ENCODE assay signal across 23 cellular contexts in genomic region chr12:110726018-110726417, GRCh38. TPM values are rescaled to one million over a fixed set of nuclear protein-coding genes. Genes with fewer than 3 reads are reported as not detected.
DNase-seq lines count a peak whose midpoint lies in the region; ATAC-seq and TF ChIP-seq lines count a peak whose summit lies in the region.
"Had no signal": no experiment of that assay in that cellular context is flagged by ENCODE, and none has a peak within 500 bp of the region (broad histone marks: within the 10 kb centered on the region; RNA-seq: fewer than 3 reads in every experiment).

No MANE protein-coding gene starts in this region.

- peaks cover 33% of the 10 kb centered on the region for H3K4me1 Mint-ChIP-seq in stimulated activated naive CD8-positive, alpha-beta T cell treated with anti-CD3 and anti-CD28 coated beads, Interleukin-15, Interleukin-2, amounts not matched to agents 100 ng/mL and 50 ng/mL, for 24 hours (ENCODE audit: low read depth)
- peaks cover 42% of the 10 kb centered on the region for H3K4me1 Mint-ChIP-seq in activated B cell treated with CpG ODN at 0.5 μM for 24 hours
- peaks cover 16% of the 10 kb centered on the region for H3K4me1 Mint-ChIP-seq in endodermal cell

- intact Hi-C loops in activated B cell treated with CpG ODN at 0.5 μM for 24 hours (cut with micrococcal nuclease) (loop anchor here (1.0 to 2.0 kb wide), 2 partner anchors 8 to 15 kb away; no protein-coding TSS in a partner anchor), A673 (cut with micrococcal nuclease; ENCODE audit: unreplicated experiment) (no loop called here)

- H3K27me3 ChIP-seq in endodermal cell (ENCODE audit: control insufficient read depth, insufficient read depth, low read length, poor library complexity, severe bottlenecking) (no peaks in the 10 kb centered on the region), A673 (replicated peaks; ENCODE audit: insufficient read depth, low read depth, low read length, poor library complexity) (no peaks in the 10 kb centered on the region)
- H3K27me3 ChIP-seq: cardiac muscle cell, heart right ventricle, sigmoid colon had no signal

- H3K9ac ChIP-seq in endodermal cell (ENCODE audit: extremely low read depth, low read length, poor library complexity, severe bottlenecking) = no peak overlapping the region

- H3K4me1 ChIP-seq in endodermal cell (ENCODE audit: control insufficient read depth, insufficient read depth, low read length) (no peaks in the 10 kb centered on the region), A673 (ENCODE audit: insufficient read depth, low read length, poor library complexity, severe bottlenecking) (peaks cover 6% of the 10 kb centered on the region)
- H3K4me1 ChIP-seq: sigmoid colon had no signal

- ATAC-seq in stimulated activated naive CD8-positive, alpha-beta T cell treated with anti-CD3 and anti-CD28 coated beads, Interleukin-15, Interleukin-2, amounts not matched to agents 100 U/mL and 50 U/mL, for 24 hours = no peak
- ATAC-seq in activated B cell treated with CpG ODN at 0.5 μM for 24 hours (ENCODE audit: low read depth) = peak; percentile 27
- ATAC-seq in GM18519 (IDR thresholded peaks at IDR 0.05; ENCODE audit: low FRiP score, unreplicated experiment) = no peak
- ATAC-seq: CD8-positive, alpha-beta T cell; heart right ventricle; K562 had no signal

- WGBS in endodermal cell (ENCODE audit: insufficient coverage in 1 of 2, insufficient read length in 1 of 2), 2 experiments = 98 to 100% methylated on average over 3 to 4 of the region's 4 CpGs

- H3K36me3 Mint-ChIP-seq in stimulated activated naive CD8-positive, alpha-beta T cell treated with anti-CD3 and anti-CD28 coated beads, Interleukin-15, Interleukin-2, amounts not matched to agents 100 ng/mL and 50 ng/mL, for 24 hours (ENCODE audit: low read depth) = peaks cover 84% of the 10 kb centered on the region
- H3K36me3 Mint-ChIP-seq in activated B cell treated with CpG ODN at 0.5 μM for 24 hours (ENCODE audit: low read depth) (peaks cover 88% of the 10 kb centered on the region), endodermal cell (ENCODE audit: low read depth) (peaks cover 82% of the 10 kb centered on the region)

- H3K27me3 Mint-ChIP-seq in stimulated activated naive CD8-positive, alpha-beta T cell treated with anti-CD3 and anti-CD28 coated beads, Interleukin-15, Interleukin-2, amounts not matched to agents 100 ng/mL and 50 ng/mL, for 24 hours = no peaks in the 10 kb centered on the region
- H3K27me3 Mint-ChIP-seq in activated B cell treated with CpG ODN at 0.5 μM for 24 hours (no peaks in the 10 kb centered on the region), endodermal cell (ENCODE audit: insufficient read depth) (no peaks in the 10 kb centered on the region)
- H3K27me3 Mint-ChIP-seq: dendritic cell treated with granulocyte-macrophage colony-stimulating factor and Interleukin-4, amounts not matched to agents 40 ng/mL and 50 ng/mL, for 4 days had no signal

- BruUV-seq in A673 (replicated peaks; lab: Mats Ljungman, UMichigan) = no TSS peak

- H3K27ac Mint-ChIP-seq in stimulated activated naive CD8-positive, alpha-beta T cell treated with anti-CD3 and anti-CD28 coated beads, Interleukin-15, Interleukin-2, amounts not matched to agents 100 ng/mL and 50 ng/mL, for 24 hours = peak overlapping the region; percentile 4
- H3K27ac Mint-ChIP-seq in activated B cell treated with CpG ODN at 0.5 μM for 24 hours (peak overlapping the region; percentile 86), endodermal cell (peak overlapping the region; percentile 14)
- H3K27ac Mint-ChIP-seq: dendritic cell treated with granulocyte-macrophage colony-stimulating factor and Interleukin-4, amounts not matched to agents 40 ng/mL and 50 ng/mL, for 4 days had no signal

- DNase-seq in stimulated activated naive CD8-positive, alpha-beta T cell treated with anti-CD3 and anti-CD28 coated beads, Interleukin-15, Interleukin-2, amounts not matched to agents 100 U/mL and 50 U/mL, for 24 hours = no peak
- DNase-seq in activated B cell treated with CpG ODN at 0.5 μM for 24 hours (no peak), endodermal cell (peak; percentile 17), A673 (ENCODE audit: low spot score) (no peak), amniotic stem cell (lab: John Stamatoyannopoulos, UW) (no peak)
- DNase-seq: activated effector memory CD4-positive, alpha-beta T cell treated with anti-CD3 and anti-CD28 coated beads, Interleukin-2, amount 50 U/mL, for 16 hours; anterior cingulate cortex; CD8-positive, alpha-beta T cell; DMS53; GDM1; heart right ventricle; MM.1S; NCI-H1417 treated with DMSO at 0.1 percent for 48 hours; posterior cingulate gyrus; sigmoid colon; stimulated activated CD8-positive, alpha-beta memory T cell treated with anti-CD3 and anti-CD28 coated beads, Interleukin-4, amount 100 ng/mL, for 48 hours; T-helper 9 cell had no signal

- H3K9me3 Mint-ChIP-seq in stimulated activated naive CD8-positive, alpha-beta T cell treated with anti-CD3 and anti-CD28 coated beads, Interleukin-15, Interleukin-2, amounts not matched to agents 100 ng/mL and 50 ng/mL, for 24 hours = no peaks in the 10 kb centered on the region
- H3K9me3 Mint-ChIP-seq in activated B cell treated with CpG ODN at 0.5 μM for 24 hours (no peaks in the 10 kb centered on the region), endodermal cell (no peaks in the 10 kb centered on the region)
- H3K9me3 Mint-ChIP-seq: CD8-positive, alpha-beta T cell; dendritic cell treated with granulocyte-macrophage colony-stimulating factor and Interleukin-4, amounts not matched to agents 40 ng/mL and 50 ng/mL, for 4 days; neural crest cell had no signal

- no peak overlapping the region for H3K4me3 Mint-ChIP-seq in stimulated activated naive CD8-positive, alpha-beta T cell treated with anti-CD3 and anti-CD28 coated beads, Interleukin-15, Interleukin-2, amounts not matched to agents 100 ng/mL and 50 ng/mL, for 24 hours
- H3K4me3 Mint-ChIP-seq in activated B cell treated with CpG ODN at 0.5 μM for 24 hours = peak overlapping the region; percentile 44
- H3K4me3 Mint-ChIP-seq in endodermal cell = no peak overlapping the region
- H3K4me3 Mint-ChIP-seq: CD8-positive, alpha-beta T cell; dendritic cell treated with granulocyte-macrophage colony-stimulating factor and Interleukin-4, amounts not matched to agents 40 ng/mL and 50 ng/mL, for 4 days; neural crest cell had no signal

- H3K4me3 ChIP-seq in endodermal cell (ENCODE audit: low read length) (no peak overlapping the region), A673 (ENCODE audit: low read depth, low read length, poor library complexity, severe bottlenecking) (no peak overlapping the region)
- H3K4me3 ChIP-seq: cardiac muscle cell, heart right ventricle, K562, sigmoid colon had no signal

- no peak for TF ChIP-seq CTCF in activated B cell treated with CpG ODN at 0.5 μM for 24 hours (IDR thresholded peaks at IDR 0.05)
- TF ChIP-seq CTCF in endodermal cell (conservative IDR thresholded peaks at IDR 0.05) = no peak
- TF ChIP-seq CTCF in A673 (conservative IDR thresholded peaks at IDR 0.05; ENCODE audit: low read depth, low read length) = no peak

- H3K27ac ChIP-seq in endodermal cell (ENCODE audit: low read depth, low read length) (no peak overlapping the region), A673 (ENCODE audit: low read depth, low read length, poor library complexity, severe bottlenecking) (no peak overlapping the region)
- H3K27ac ChIP-seq: cardiac muscle cell, heart right ventricle, sigmoid colon had no signal

- H3K36me3 ChIP-seq in endodermal cell (ENCODE audit: control insufficient read depth, insufficient read depth, low read length) (peaks cover 94% of the 10 kb centered on the region), A673 (ENCODE audit: insufficient read depth, low read length, poor library complexity, severe bottlenecking) (peaks cover 93% of the 10 kb centered on the region)

- CTCF ChIA-PET in activated B cell treated with CpG ODN at 0.5 μM for 24 hours (lab: Charles Lee) = no interaction called here
- CTCF ChIA-PET in A673 (lab: Charles Lee) = no interaction called here

- H3K9me3 ChIP-seq in endodermal cell (ENCODE audit: control insufficient read depth, low read length) (no peaks in the 10 kb centered on the region), A673 (ENCODE audit: low read depth, low read length, poor library complexity, severe bottlenecking) (no peaks in the 10 kb centered on the region)
- H3K9me3 ChIP-seq: heart right ventricle, sigmoid colon had no signal

- POLR2A ChIA-PET in activated B cell treated with CpG ODN at 0.5 μM for 24 hours (lab: Charles Lee) = interaction anchor here (0.6 kb wide), 1 partner anchor 16 kb away, joined by 3 read pairs; the partner anchor contains the start of gene PPP1CC
- POLR2A ChIA-PET in A673 (lab: Charles Lee; ENCODE audit: low non-redundant PET) = no interaction called here

RNA-seq across cellular contexts. Expression of gene PPP1CC, which starts 16.7 kb away (rescaled TPM):
- total RNA-seq in activated B cell treated with CpG ODN at 0.5 μM for 24 hours (148 and 152 TPM in 2 replicates), endodermal cell (100 to 1,000 TPM; 179 to 201 TPM), A673 (2021) (268 and 274 TPM in 2 replicates)
- polyA plus RNA-seq in endodermal cell (2013, experiment 1 of 2) = 278 TPM
- polyA plus RNA-seq in endodermal cell (2013, experiment 2 of 2) = 253 TPM

RNA-seq across cellular contexts. Expression of gene HVCN1, which starts 37.1 kb away (rescaled TPM):
- 80.7 and 83.9 TPM in 2 replicates for total RNA-seq in activated B cell treated with CpG ODN at 0.5 μM for 24 hours
- total RNA-seq in endodermal cell = 1 to 10 TPM; 8.8 to 9.5 TPM
- polyA plus RNA-seq in endodermal cell (2013, experiment 1 of 2) = 9.3 TPM
- 7.7 TPM for polyA plus RNA-seq in endodermal cell (2013, experiment 2 of 2)
- 1.0 and 1.1 TPM in 2 replicates for total RNA-seq in A673 (2021)

Comparison
In these comparisons a context has a peak if more than half of its experiments do, and no peak if none do; other contexts are left out.
1. H3K27ac Mint-ChIP-seq: peak in every context shown above with its lines; median percentile 86 in activated B cell treated with CpG ODN at 0.5 μM for 24 hours; 14 in endodermal cell; 4 in stimulated activated naive CD8-positive, alpha-beta T cell treated with anti-CD3 and anti-CD28 coated beads, Interleukin-15, Interleukin-2, amounts not matched to agents 100 ng/mL and 50 ng/mL, for 24 hours.